22 cellular contexts compared by ENCODE assay signal in the genomic region with DNA sequence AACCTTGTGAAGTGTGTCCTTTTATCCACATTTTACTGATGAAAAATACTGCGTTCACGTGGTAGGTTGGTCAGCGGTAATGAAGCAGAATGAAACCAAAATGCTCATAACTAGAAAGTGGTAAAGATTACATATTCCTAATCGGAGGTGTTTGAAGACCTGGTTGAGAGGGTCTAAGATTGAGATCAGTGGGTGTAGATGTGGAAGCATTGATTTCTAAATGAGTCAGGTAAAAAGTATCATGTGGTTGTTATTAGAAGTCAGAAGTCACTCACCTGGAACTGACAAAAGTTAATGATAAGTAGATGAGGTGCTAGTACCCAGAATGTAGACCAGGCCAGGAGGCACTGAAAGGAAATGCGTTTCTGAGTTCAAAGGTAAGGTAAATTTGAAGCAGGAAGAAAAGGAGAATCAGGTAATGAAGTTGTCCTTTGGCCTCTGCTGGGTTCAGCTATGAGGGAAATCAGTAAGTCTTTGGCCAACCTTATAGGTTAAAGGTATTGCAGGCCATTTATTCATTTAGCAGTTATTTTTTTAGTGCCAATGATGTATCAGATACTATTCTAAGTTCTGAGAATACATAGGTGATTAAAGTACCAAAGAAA. TPM values are rescaled to one million over a fixed set of nuclear protein-coding genes. Genes with fewer than 3 reads are reported as not detected.
DNase-seq lines count a peak whose midpoint lies in the region; ATAC-seq, FAIRE-seq and TF ChIP-seq lines count a peak whose summit lies in the region.
"Had no signal": no experiment of that assay in that cellular context is flagged by ENCODE, and none has a peak within 500 bp of the region (broad histone marks: within the 10 kb centered on the region; RNA-seq: fewer than 3 reads in every experiment).

No MANE protein-coding gene starts in this region.

- H3K27me3 ChIP-seq in colonic mucosa = no peaks in the 10 kb centered on the region
- H3K27me3 ChIP-seq: foreskin keratinocyte, pancreas, SJSA1 had no signal

- FAIRE-seq in H54 (lab: Jason Lieb, UNC) = no peak
- FAIRE-seq: HepG2, pancreas had no signal

- H3K4me3 ChIP-seq in colonic mucosa = no peak overlapping the region
- H3K4me3 ChIP-seq: pancreas, SJSA1 had no signal

- ATAC-seq in GM19025 (IDR thresholded peaks at IDR 0.05; ENCODE audit: low read depth, unreplicated experiment) (peak; percentile 67), HG02938 (IDR thresholded peaks at IDR 0.05; ENCODE audit: unreplicated experiment) (peak; percentile 73), HG03460 (IDR thresholded peaks at IDR 0.05; ENCODE audit: unreplicated experiment) (no peak)
- ATAC-seq: foreskin keratinocyte; naive thymus-derived CD8-positive, alpha-beta T cell; pancreas; sciatic nerve; stimulated activated effector memory CD8-positive, alpha-beta T cell treated with anti-CD3 and anti-CD28 coated beads, Interleukin-12 subunit alpha, Interleukin-12 subunit beta, amount 100 ng/mL, for 72 hours had no signal

- H3K9me3 ChIP-seq in colonic mucosa = no peaks in the 10 kb centered on the region
- H3K9me3 ChIP-seq: pancreas, SJSA1 had no signal

- no peak for TF ChIP-seq POLR2A in H54 (IDR thresholded peaks at IDR 0.05; ENCODE audit: low read depth, low read length)

- H3K4me1 ChIP-seq in colonic mucosa = no peaks in the 10 kb centered on the region
- H3K4me1 ChIP-seq: SJSA1 had no signal

- no peak for TF ChIP-seq CTCF in colonic mucosa (IDR thresholded peaks at IDR 0.05)

- intact Hi-C loops in colonic mucosa (cut with DNase I) = no loop called here

- DNase-seq in colonic mucosa (no peak), H54 (ENCODE audit: insufficient read length, low spot score) (no peak), NOMO-1 treated with dmso at 0.1 percent for 144 hours (lab: John Stamatoyannopoulos, UW; ENCODE audit: unreplicated experiment) (no peak), MV-4-11 (lab: John Stamatoyannopoulos, UW) (no peak)
- DNase-seq: activated CD4-positive, alpha-beta T cell treated with anti-CD3 and anti-CD28 coated beads, Interleukin-2, amount 50 U/mL, for 4 hours; AML-193; amygdala; foreskin keratinocyte; GOT3; mesendoderm; naive thymus-derived CD8-positive, alpha-beta T cell; NCI-H82; pancreas; T-helper 2 cell had no signal

- H3K9ac ChIP-seq in colonic mucosa (ENCODE audit: low read depth in 2 of 2, low read length in 2 of 2) = no peak overlapping the region

- H3K36me3 ChIP-seq in colonic mucosa = no peaks in the 10 kb centered on the region
- H3K36me3 ChIP-seq: pancreas, SJSA1 had no signal

- H3K27ac ChIP-seq in colonic mucosa = peak overlapping the region; percentile 34
- H3K27ac ChIP-seq: foreskin keratinocyte, pancreas, SJSA1 had no signal

RNA-seq across cellular contexts. Expression of a gene that starts 31.2 kb away (rescaled TPM):
- 10 to 100 TPM; 36.6 to 62.8 TPM for total RNA-seq in colonic mucosa
- total RNA-seq: dermis microvascular lymphatic vessel endothelial cell; HepG2; naive thymus-derived CD8-positive, alpha-beta T cell; sciatic nerve; SJSA1 had no signal
